8 cellular contexts compared by ENCODE assay signal in genomic region chr9:115117999-115118470, GRCh38.
DNase-seq lines count a peak whose midpoint lies in the region; ATAC-seq, FAIRE-seq and TF ChIP-seq lines count a peak whose summit lies in the region.

Gene TNC, minus strand, starts transcription at chr9:115118157. Its CDS starts 27,139 bp downstream, at chr9:115091018.

- peak within 1 kb of the TSS; percentile 84 for H3K4me3 Mint-ChIP-seq in nephron progenitor cell

- peaks cover 45% of the 10 kb centered on the region for H3K4me1 Mint-ChIP-seq in nephron progenitor cell

- peak; percentile 53 for DNase-seq in H54 (ENCODE audit: insufficient read length, low spot score)
- peak; percentile 83 for DNase-seq in RKO (ENCODE audit: low spot score)
- DNase-seq in fibroblast of pulmonary artery (ENCODE audit: low read depth) = peak; percentile 85
- peak; percentile 46 for DNase-seq in nephron progenitor cell
- no peak for DNase-seq in NK-92 treated with Interleukin-12 subunit alpha and Interleukin-12 subunit beta, amount 100 ng/mL, for 24 hours (lab: John Stamatoyannopoulos, UW)
- no peak for DNase-seq in T-helper 1 cell

- no peak for FAIRE-seq in H54 (lab: Jason Lieb, UNC)

- H3K27ac Mint-ChIP-seq in nephron progenitor cell = no peak within 1 kb of the TSS

- H3K27me3 Mint-ChIP-seq in nephron progenitor cell (ENCODE audit: low read depth, poor library complexity) = peaks cover 50% of the 10 kb centered on the region

- no peaks in the 10 kb centered on the region for H3K9me3 Mint-ChIP-seq in nephron progenitor cell

- no peaks in the 10 kb centered on the region for H3K36me3 Mint-ChIP-seq in nephron progenitor cell (ENCODE audit: low read depth)

- no peak for ATAC-seq in HG03457 (IDR thresholded peaks at IDR 0.05; ENCODE audit: unreplicated experiment)
- ATAC-seq in HG02759 (IDR thresholded peaks at IDR 0.05; ENCODE audit: unreplicated experiment) = no peak

- no peak for TF ChIP-seq POLR2A in H54 (IDR thresholded peaks at IDR 0.05; ENCODE audit: low read depth, low read length)

- H3K4me3 ChIP-seq in fibroblast of pulmonary artery (replicated peaks; ENCODE audit: low read depth, low read length) = peak within 1 kb of the TSS; percentile 40

- TF ChIP-seq CTCF in fibroblast of pulmonary artery (IDR thresholded peaks at IDR 0.05; ENCODE audit: low read length, missing control alignments) (no peak), nephron progenitor cell (IDR thresholded peaks at IDR 0.05) (no peak)

Comparison
In these comparisons a context has a peak if more than half of its experiments do, and no peak if none do; other contexts are left out.
1. DNase-seq: peak in H54 (single experiment), RKO (single experiment), fibroblast of pulmonary artery (single experiment) and nephron progenitor cell (single experiment); none in NK-92 treated with Interleukin-12 subunit alpha and Interleukin-12 subunit beta, amount 100 ng/mL, for 24 hours (single experiment) and T-helper 1 cell (0 of 5).